1 cellular context compared by ENCODE assay signal in genomic region chrX:120299928-120300327, GRCh38.
TF ChIP-seq lines count a peak whose summit lies in the region.

No MANE protein-coding gene starts in this region.

TF ChIP-seq in HepG2, 621 proteins besides CTCF, POLR2A, EP300 and RAD21:
- TF ChIP-seq ZNF234 (CRISPR knock-in tag; conservative IDR thresholded peaks at IDR 0.05) (no peak), SMC3 (IDR thresholded peaks at IDR 0.05; ENCODE audit: low read length) (peak; percentile 68; the same call in 1 of the 2 replicates), ELF3 (CRISPR knock-in tag; IDR thresholded peaks at IDR 0.05) (0 out of 2 replicates have a peak, but pooled peaks have one; percentile 26), STAG1 (CRISPR knock-in tag; IDR thresholded peaks at IDR 0.05) (peak; percentile 67), ZNF549 (CRISPR knock-in tag; IDR thresholded peaks at IDR 0.05) (no peak)
